ENCODE assay signal across 10 cellular contexts in the genomic region with DNA sequence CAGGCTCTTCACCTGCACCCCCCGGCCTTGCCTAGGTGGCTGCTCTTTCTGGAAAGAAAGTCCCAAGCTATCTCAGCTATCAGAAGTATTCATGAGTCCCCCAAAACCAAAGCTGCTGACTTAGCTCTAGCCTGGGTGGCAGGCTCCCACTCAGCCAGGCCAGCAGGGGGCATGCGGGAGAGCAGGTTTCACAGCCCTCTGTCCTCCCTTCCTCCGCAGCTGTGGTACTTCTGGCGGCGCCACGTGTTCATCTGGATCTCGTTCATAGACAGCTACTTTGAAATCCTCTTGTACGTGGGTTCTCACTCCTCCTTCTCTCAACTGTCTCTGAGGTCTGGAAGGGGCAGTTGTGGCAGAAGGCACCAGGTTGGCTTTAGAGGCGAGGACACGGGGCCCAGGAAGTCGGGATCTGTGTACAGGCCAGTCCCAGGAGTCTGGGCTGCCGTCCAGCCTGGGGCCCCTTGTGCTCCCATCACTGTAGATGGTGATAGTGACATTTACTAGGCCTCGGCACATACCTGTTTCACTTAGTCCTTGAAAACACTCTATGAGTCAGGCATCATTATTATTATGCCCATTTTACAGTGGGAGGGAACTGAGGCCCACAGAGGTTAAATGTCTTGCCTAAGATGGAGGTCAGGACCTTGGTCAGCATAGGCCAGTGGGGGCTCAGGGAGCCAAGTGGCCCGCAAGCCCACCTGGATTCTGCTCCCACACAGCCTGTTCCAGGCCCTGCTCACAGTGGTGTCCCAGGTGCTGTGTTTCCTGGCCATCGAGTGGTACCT. TPM values are rescaled to one million over a fixed set of nuclear protein-coding genes. Genes with fewer than 3 reads are reported as not detected.
A peak's percentile ranks its signal among the peaks of the same experiment; 100 is the strongest.
DNase-seq lines count a peak whose midpoint lies in the region; ATAC-seq and TF ChIP-seq lines count a peak whose summit lies in the region.
"Had no signal": no experiment of that assay in that cellular context is flagged by ENCODE, and none has a peak within 500 bp of the region (broad histone marks: within the 10 kb centered on the region; RNA-seq: fewer than 3 reads in every experiment).

No MANE protein-coding gene starts in this region.

- no peak overlapping the region for H3K27ac ChIP-seq in foreskin keratinocyte
- no peak overlapping the region for H3K27ac ChIP-seq in prostate gland
- H3K27ac ChIP-seq: neutrophil, SJSA1 had no signal

- peak; percentile 53 for TF ChIP-seq CTCF in LNCAP (IDR thresholded peaks at IDR 0.05)
- TF ChIP-seq CTCF in activated CD8-positive, alpha-beta T cell treated with anti-CD3 and anti-CD28 coated beads for 36 hours (IDR thresholded peaks at IDR 0.05) = peak; percentile 59
- peak; percentile 75 for TF ChIP-seq CTCF in foreskin keratinocyte (conservative IDR thresholded peaks at IDR 0.05)
- TF ChIP-seq CTCF in prostate gland (IDR thresholded peaks at IDR 0.05) = peak in 3 of 4 experiments; percentile 38 to 63 (median 41)

- POLR2A ChIA-PET in activated CD8-positive, alpha-beta T cell treated with anti-CD3 and anti-CD28 coated beads for 36 hours (lab: Charles Lee) = interaction anchor here (0.7 to 3.5 kb wide), 6 partner anchors 11 to 48 kb away, joined by 3 to 43 read pairs (median 3); a partner anchor contains a TSS

- no peaks in the 10 kb centered on the region for H3K27me3 Mint-ChIP-seq in activated CD8-positive, alpha-beta T cell treated with anti-CD3 and anti-CD28 coated beads for 36 hours

- H3K4me3 ChIP-seq in prostate gland = no peak overlapping the region
- H3K4me3 ChIP-seq: SJSA1 had no signal

- intact Hi-C loops in activated CD8-positive, alpha-beta T cell treated with anti-CD3 and anti-CD28 coated beads for 36 hours (cut with micrococcal nuclease) = no loop called here
- intact Hi-C loops in prostate gland (cut with DNase I) = no loop called here

- no peaks in the 10 kb centered on the region for H3K36me3 ChIP-seq in prostate gland
- H3K36me3 ChIP-seq: SJSA1 had no signal

- TF ChIP-seq POLR2A in prostate gland (IDR thresholded peaks at IDR 0.05) = no peak

- H3K36me3 Mint-ChIP-seq in activated CD8-positive, alpha-beta T cell treated with anti-CD3 and anti-CD28 coated beads for 36 hours (ENCODE audit: low read depth) = peaks cover 22% of the 10 kb centered on the region

- H3K4me1 ChIP-seq in foreskin keratinocyte (no peaks in the 10 kb centered on the region), prostate gland (replicated peaks) (no peaks in the 10 kb centered on the region)
- H3K4me1 ChIP-seq: SJSA1 had no signal

- peak; percentile 91 for ATAC-seq in activated CD8-positive, alpha-beta T cell treated with anti-CD3 and anti-CD28 coated beads for 36 hours
- ATAC-seq in foreskin keratinocyte = peak; percentile 70
- ATAC-seq in HG03025 (IDR thresholded peaks at IDR 0.05; ENCODE audit: low FRiP score, unreplicated experiment) = no peak

- H3K4me3 Mint-ChIP-seq in activated CD8-positive, alpha-beta T cell treated with anti-CD3 and anti-CD28 coated beads for 36 hours = no peak overlapping the region

- H3K9me3 ChIP-seq in prostate gland = no peaks in the 10 kb centered on the region
- H3K9me3 ChIP-seq: neutrophil, SJSA1 had no signal

- peaks cover 7% of the 10 kb centered on the region for H3K4me1 Mint-ChIP-seq in activated CD8-positive, alpha-beta T cell treated with anti-CD3 and anti-CD28 coated beads for 36 hours (ENCODE audit: low read depth)

- 46% methylated on average over 15 of the region's 15 CpGs for WGBS in prostate gland

- DNase-seq in EL = peak; percentile 64
- DNase-seq in activated CD8-positive, alpha-beta T cell treated with anti-CD3 and anti-CD28 coated beads for 36 hours = peak; percentile 75
- peak in 1 of 2 donors; percentile 27 for DNase-seq in foreskin keratinocyte
- DNase-seq in prostate gland (ENCODE audit: low spot score) = no peak
- no peak for DNase-seq in AML-193 (lab: John Stamatoyannopoulos, UW)
- no peak for DNase-seq in COR-L47 (lab: John Stamatoyannopoulos, UW)

- H3K27ac Mint-ChIP-seq in activated CD8-positive, alpha-beta T cell treated with anti-CD3 and anti-CD28 coated beads for 36 hours = peak overlapping the region; percentile 42

- CTCF ChIA-PET in activated CD8-positive, alpha-beta T cell treated with anti-CD3 and anti-CD28 coated beads for 36 hours (lab: Charles Lee) = interaction anchor here (0.8 to 3.9 kb wide), 12 partner anchors 10 to 164 kb away, joined by 3 to 39 read pairs (median 4); a partner anchor contains a TSS

- no peaks in the 10 kb centered on the region for H3K27me3 ChIP-seq in foreskin keratinocyte
- no peaks in the 10 kb centered on the region for H3K27me3 ChIP-seq in prostate gland (replicated peaks; ENCODE audit: insufficient read depth)
- H3K27me3 ChIP-seq: neutrophil, SJSA1 had no signal

- no peaks in the 10 kb centered on the region for H3K9me3 Mint-ChIP-seq in activated CD8-positive, alpha-beta T cell treated with anti-CD3 and anti-CD28 coated beads for 36 hours

RNA-seq across cellular contexts. Expression of a gene that starts 12.9 kb away (rescaled TPM):
- total RNA-seq in activated CD8-positive, alpha-beta T cell treated with anti-CD3 and anti-CD28 coated beads for 36 hours = 10 to 100 TPM; 44.6 to 47.6 TPM
- total RNA-seq in foreskin keratinocyte = 0.24 and 0.25 TPM in 2 replicates
- 0.10 and 0.11 TPM in 2 replicates for polyA plus RNA-seq in foreskin keratinocyte
- total RNA-seq in prostate gland = 10 to 100 TPM in 1 of 2 donors, 1 to 10 TPM in 1; 7.1 to 11.0 TPM

RNA-seq across cellular contexts. Expression of a gene that starts 47.4 kb away (rescaled TPM):
- 1,000 to 10,000 TPM; 1,334 to 1,337 TPM for total RNA-seq in activated CD8-positive, alpha-beta T cell treated with anti-CD3 and anti-CD28 coated beads for 36 hours
- total RNA-seq in foreskin keratinocyte (901 and 1,008 TPM in 2 replicates), prostate gland (1,000 to 10,000 TPM; 1,174 to 1,571 TPM)
- 904 and 979 TPM in 2 replicates for polyA plus RNA-seq in foreskin keratinocyte

Comparison
In these comparisons a context has a peak if more than half of its experiments do, and no peak if none do; other contexts are left out.
1. DNase-seq: peak in EL (single experiment) and activated CD8-positive, alpha-beta T cell treated with anti-CD3 and anti-CD28 coated beads for 36 hours (single experiment); none in prostate gland (single experiment), AML-193 (0 of 2) and COR-L47 (single experiment).
2. Peak in every context shown above with its lines, with median percentiles within 50 percentile points of each other: CTCF ChIP-seq.